ENCODE assay signal across 20 cellular contexts in genomic region chr1:89121641-89122040, GRCh38. TPM values are rescaled to one million over a fixed set of nuclear protein-coding genes. Genes with fewer than 3 reads are reported as not detected.
"Had no signal": no experiment of that assay in that cellular context is flagged by ENCODE, and none has a peak within 500 bp of the region (broad histone marks: within the 10 kb centered on the region; RNA-seq: fewer than 3 reads in every experiment).

No MANE protein-coding gene starts in this region.

- H3K27me3 Mint-ChIP-seq: activated CD4-positive, alpha-beta memory T cell treated with anti-CD3 and anti-CD28 coated beads, Interleukin-2, amount 10 ng/mL, durations not matched to agents 7 days and 5 days had no signal

- H3K4me3 ChIP-seq: esophagus squamous epithelium, left lung had no signal

- H3K9me3 ChIP-seq: esophagus squamous epithelium, left lung, neutrophil had no signal

- H3K27ac ChIP-seq: esophagus squamous epithelium, left lung, neutrophil had no signal

- ATAC-seq: left lung had no signal

- DNase-seq: activated CD4-positive, alpha-beta memory T cell treated with anti-CD3 and anti-CD28 coated beads, Interleukin-2, amount 10 ng/mL, durations not matched to agents 7 days and 5 days; activated CD4-positive, CD25-positive, alpha-beta regulatory T cell; activated CD8-positive, alpha-beta memory T cell treated with anti-CD3 and anti-CD28 coated beads, Interleukin-2, amount 50 U/mL, for 4 hours; activated effector memory CD4-positive, alpha-beta T cell treated with Interleukin-2 at 50 U/mL for 16 hours; activated naive CD4-positive, alpha-beta T cell treated with anti-CD3 and anti-CD28 coated beads, Interleukin-2, amount 50 U/mL, for 16 hours; cortex of kidney; effector CD4-positive, alpha-beta T cell; esophagus squamous epithelium; hippocampal formation; left lung; mammary epithelial cell; stimulated activated CD4-positive, alpha-beta T cell treated with anti-CD3 and anti-CD28 coated beads, Interleukin-12 subunit alpha, Interleukin-12 subunit beta, amount 100 ng/mL, for 4 hours; stimulated activated CD4-positive, alpha-beta T cell treated with anti-CD3 and anti-CD28 coated beads, Interleukin-2, amount 100 ng/mL, for 24 hours had no signal

- H3K9me3 Mint-ChIP-seq: activated CD4-positive, alpha-beta memory T cell treated with anti-CD3 and anti-CD28 coated beads, Interleukin-2, amount 10 ng/mL, durations not matched to agents 7 days and 5 days had no signal

- H3K27me3 ChIP-seq: esophagus squamous epithelium, left lung, neutrophil had no signal

RNA-seq across cellular contexts. Expression of gene GBP7, which starts 54.2 kb away (rescaled TPM):
- total RNA-seq: endothelial cell of umbilical vein; esophagus squamous epithelium; fibroblast of villous mesenchyme; mammary epithelial cell; renal cortical epithelial cell; T-helper 2 cell treated with Interferon-gamma antibody and Interleukin-4, amounts not matched to agents 100 ng/mL and 5 ng/mL, for 36 hours; urinary bladder had no signal
- polyA plus RNA-seq: endothelial cell of umbilical vein, keratinocyte, mammary epithelial cell had no signal
